In the genomic region with DNA sequence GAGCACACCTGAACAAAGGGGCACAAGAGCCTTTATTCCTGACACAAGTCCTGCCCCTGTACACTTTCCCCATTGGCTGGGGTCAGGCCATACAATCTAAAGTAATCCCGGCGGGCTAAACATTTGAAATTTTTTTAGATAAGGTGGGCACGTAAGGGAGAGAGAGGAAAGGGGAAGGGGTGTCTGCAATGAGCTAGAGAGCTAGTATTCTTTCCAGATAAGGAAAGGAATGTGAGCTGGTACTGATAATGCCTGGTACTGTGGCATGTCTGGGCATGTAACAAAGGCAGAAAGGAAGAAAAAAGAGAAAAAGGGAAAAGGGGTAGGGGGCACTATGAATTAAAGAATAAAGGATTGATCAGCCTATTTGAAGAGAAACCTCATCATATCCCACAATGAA, we compare ENCODE assay signal across 7 cellular contexts.
DNase-seq lines count a peak whose midpoint lies in the region; TF ChIP-seq lines count a peak whose summit lies in the region.
"Not testable (repeated sequence)": the region's sequence is repeated elsewhere in the genome, so short reads cannot be mapped to it uniquely, and the experiment has no call there.

No MANE protein-coding gene starts in this region.

- H3K9me3 ChIP-seq in H9 (ENCODE audit: control insufficient read depth, low read depth, low read length); hepatocyte (ENCODE audit: low read depth); mesenchymal stem cell (ENCODE audit: control insufficient read depth, low read length); neural progenitor cell (ENCODE audit: low read depth): not testable (repeated sequence)
- H3K9me3 ChIP-seq in endodermal cell (ENCODE audit: control insufficient read depth, low read length): peaks cover 15% of the 10 kb centered on the region

- H3K36me3 Mint-ChIP-seq in H9 (ENCODE audit: insufficient read depth in 1 of 3, low read depth in 3 of 3); brain; endodermal cell (ENCODE audit: low read depth); neural progenitor cell: not testable (repeated sequence)

- H3K4me1 Mint-ChIP-seq in H9 (peaks cover 8 to 15% of the 10 kb centered on the region in 2 experiments), brain (peaks cover 15% of the 10 kb centered on the region), endodermal cell (peaks cover 16% of the 10 kb centered on the region)
- not testable (repeated sequence) for H3K4me1 Mint-ChIP-seq in neural progenitor cell

- H2BK120ac ChIP-seq in H9 (ENCODE audit: low read depth, low read length, poor library complexity, severe bottlenecking); mesenchymal stem cell (ENCODE audit: low read depth, low read length): not testable (repeated sequence)

- H3K79me2 ChIP-seq in H9 (ENCODE audit: insufficient read depth, low read length); hepatocyte; neural progenitor cell (ENCODE audit: low read depth): not testable (repeated sequence)

- H3K4me2 ChIP-seq in H9 (ENCODE audit: insufficient read depth, insufficient read length, low read length); hepatocyte; mesenchymal stem cell (ENCODE audit: low read length, poor library complexity, severe bottlenecking): not testable (repeated sequence)
- peak overlapping the region; percentile 4 for H3K4me2 ChIP-seq in neural progenitor cell

- not testable (repeated sequence) for H3K56ac ChIP-seq in H9 (ENCODE audit: insufficient read length, low read depth, low read length)

- not testable (repeated sequence) for H3K4ac ChIP-seq in H9 (ENCODE audit: low read depth, low read length); mesenchymal stem cell (ENCODE audit: low read depth in 1 of 2, low read length in 2 of 2)

- not testable (repeated sequence) for TF ChIP-seq CTCF in H9 (conservative IDR thresholded peaks at IDR 0.05); brain (conservative IDR thresholded peaks at IDR 0.05); endodermal cell (conservative IDR thresholded peaks at IDR 0.05); hepatocyte (IDR thresholded peaks at IDR 0.05; ENCODE audit: poor library complexity); neural progenitor cell (IDR thresholded peaks at IDR 0.05)

- H3K9me2 ChIP-seq in hepatocyte (replicated peaks; ENCODE audit: insufficient read depth): not testable (repeated sequence)

- H4K8ac ChIP-seq in H9 (replicated peaks; ENCODE audit: insufficient read length, low read depth, low read length); mesenchymal stem cell (ENCODE audit: low read length): not testable (repeated sequence)

- not testable (repeated sequence) for H3K23ac ChIP-seq in H9 (ENCODE audit: insufficient read length, low read depth, low read length); mesenchymal stem cell (ENCODE audit: low read length in 2 of 2)

- not testable (repeated sequence) for H2BK15ac ChIP-seq in H9 (ENCODE audit: low read depth, low read length); mesenchymal stem cell (ENCODE audit: low read depth, poor library complexity, severe bottlenecking)

- not testable (repeated sequence) for DNase-seq in H9; endodermal cell; hepatocyte (ENCODE audit: low spot score); mesenchymal stem cell; neural progenitor cell (ENCODE audit: low spot score)
- DNase-seq in NCI-H226: peak; percentile 66

- H3T11ph ChIP-seq in H9 (ENCODE audit: low read length): not testable (repeated sequence)

- H3K14ac ChIP-seq in H9 (ENCODE audit: insufficient read depth, low read length); mesenchymal stem cell (ENCODE audit: low read length in 2 of 2): not testable (repeated sequence)

- H2AFZ ChIP-seq in H9 (ENCODE audit: low read length); hepatocyte; mesenchymal stem cell (ENCODE audit: low read depth, low read length): not testable (repeated sequence)
- H2AFZ ChIP-seq in neural progenitor cell (replicated peaks): peak overlapping the region; percentile 62

- H2BK5ac ChIP-seq in H9 (ENCODE audit: insufficient read length, low read length): not testable (repeated sequence)
- peak overlapping the region; percentile 75 for H2BK5ac ChIP-seq in mesenchymal stem cell (ENCODE audit: low read depth, low read length, poor library complexity, severe bottlenecking)

- not testable (repeated sequence) for H4K20me1 ChIP-seq in H9 (ENCODE audit: control insufficient read depth, insufficient read depth, insufficient read length); hepatocyte (ENCODE audit: insufficient read depth, poor library complexity, severe bottlenecking); neural progenitor cell (ENCODE audit: low read depth)

- peak overlapping the region in 2 of 3 experiments; percentile 75 to 94; a peak in 5 of 7 replicates for H3K27ac Mint-ChIP-seq in H9
- H3K27ac Mint-ChIP-seq in brain: peak overlapping the region; percentile 23 to 92 (median 84)
- H3K27ac Mint-ChIP-seq in endodermal cell: peak overlapping the region; percentile 6
- not testable (repeated sequence) for H3K27ac Mint-ChIP-seq in neural progenitor cell

- not testable (repeated sequence) for H3K18ac ChIP-seq in H9 (ENCODE audit: insufficient read length, low read depth, low read length); mesenchymal stem cell (ENCODE audit: low read depth in 1 of 2, low read length in 2 of 2)

- H3F3A ChIP-seq in neural progenitor cell (ENCODE audit: low read depth): not testable (repeated sequence)

- not testable (repeated sequence) for H3K27me3 ChIP-seq in H9 (ENCODE audit: insufficient read depth, low read length); endodermal cell (ENCODE audit: control insufficient read depth, insufficient read depth, low read length, poor library complexity, severe bottlenecking); hepatocyte; mesenchymal stem cell (ENCODE audit: control insufficient read depth in 1 of 2, insufficient read depth in 1 of 2, low read length in 2 of 2); neural progenitor cell

- H3K4me3 Mint-ChIP-seq in H9, endodermal cell, neural progenitor cell: not testable (repeated sequence)
- H3K4me3 Mint-ChIP-seq in brain: peak overlapping the region in 1 of 5 experiments; percentile 4

- no CpG with 5 or more reads among the region's 3 CpGs for WGBS in H9 (ENCODE audit: extremely low coverage, insufficient read length, low lambda C conversion rate)
- WGBS in endodermal cell (ENCODE audit: insufficient coverage in 1 of 2, insufficient read length in 1 of 2), 2 experiments: 20 to 68% methylated on average over 1 to 3 of the region's 3 CpGs
- 16% methylated on average over 3 of the region's 3 CpGs for WGBS in hepatocyte (ENCODE audit: low lambda C conversion rate, missing lambda C conversion rate)
- WGBS in mesenchymal stem cell: 48% methylated on average over 3 of the region's 3 CpGs

- H3K27me3 Mint-ChIP-seq in H9 (ENCODE audit: low read depth); brain; endodermal cell (ENCODE audit: insufficient read depth); neural progenitor cell (ENCODE audit: insufficient read depth, low read depth): not testable (repeated sequence)

- H3K79me1 ChIP-seq in H9 (ENCODE audit: insufficient read depth, low read depth, low read length, poor library complexity, severe bottlenecking); mesenchymal stem cell (replicated peaks; ENCODE audit: low read length, poor library complexity, severe bottlenecking): not testable (repeated sequence)

- H4K5ac ChIP-seq in H9 (ENCODE audit: insufficient read length, low read depth, low read length): not testable (repeated sequence)

- not testable (repeated sequence) for H2AK5ac ChIP-seq in H9 (ENCODE audit: insufficient read length, low read length); mesenchymal stem cell (ENCODE audit: low read length, severe bottlenecking)

- not testable (repeated sequence) for H2BK20ac ChIP-seq in H9 (ENCODE audit: low read depth, low read length, poor library complexity, severe bottlenecking)

- H3K23me2 ChIP-seq in H9 (ENCODE audit: insufficient read length, low read depth, low read length, poor library complexity, severe bottlenecking): not testable (repeated sequence)

- not testable (repeated sequence) for H3K27ac ChIP-seq in H9 (ENCODE audit: insufficient read length, low read depth, low read length); endodermal cell (ENCODE audit: low read depth, low read length); neural progenitor cell
- peak overlapping the region; percentile 63 for H3K27ac ChIP-seq in hepatocyte
- peak overlapping the region; percentile 97 for H3K27ac ChIP-seq in mesenchymal stem cell (ENCODE audit: low read length, poor library complexity, severe bottlenecking)

- H3K9ac ChIP-seq in H9 (ENCODE audit: extremely low read depth, insufficient read length, low read length); endodermal cell (ENCODE audit: extremely low read depth, low read length, poor library complexity, severe bottlenecking); neural progenitor cell: not testable (repeated sequence)
- H3K9ac ChIP-seq in mesenchymal stem cell (ENCODE audit: low read length): peak overlapping the region; percentile 27

- not testable (repeated sequence) for H3K9me3 Mint-ChIP-seq in H9, brain, endodermal cell, neural progenitor cell

- not testable (repeated sequence) for H3K4me3 ChIP-seq in endodermal cell (ENCODE audit: low read length); hepatocyte; mesenchymal stem cell (ENCODE audit: insufficient read depth in 1 of 2, low read depth in 1 of 2, low read length in 2 of 2); neural progenitor cell

- H3K36me3 ChIP-seq in endodermal cell (ENCODE audit: control insufficient read depth, insufficient read depth, low read length); hepatocyte (replicated peaks; ENCODE audit: insufficient read depth, low read depth); mesenchymal stem cell (ENCODE audit: control insufficient read depth in 1 of 2, insufficient read depth in 2 of 2, low read depth in 1 of 2, low read length in 2 of 2); neural progenitor cell: not testable (repeated sequence)

- not testable (repeated sequence) for H2BK12ac ChIP-seq in H9 (ENCODE audit: insufficient read length, low read depth, low read length); mesenchymal stem cell (ENCODE audit: low read length in 2 of 2)

- not testable (repeated sequence) for H4K91ac ChIP-seq in H9 (ENCODE audit: insufficient read length, low read depth, low read length); mesenchymal stem cell (ENCODE audit: low read length)

- not testable (repeated sequence) for H3K4me1 ChIP-seq in H9 (ENCODE audit: insufficient read depth, low read length); endodermal cell (ENCODE audit: control insufficient read depth, insufficient read depth, low read length); mesenchymal stem cell (ENCODE audit: control insufficient read depth, insufficient read depth, low read depth, low read length)
- H3K4me1 ChIP-seq in hepatocyte (ENCODE audit: insufficient read depth) (peaks cover 25% of the 10 kb centered on the region), neural progenitor cell (peaks cover 13% of the 10 kb centered on the region)
